Comparison of ENCODE assay signal across 17 cellular contexts in genomic region chr7:101340379-101340778, GRCh38. TPM values are rescaled to one million over a fixed set of nuclear protein-coding genes. Genes with fewer than 3 reads are reported as not detected.
A peak's percentile ranks its signal among the peaks of the same experiment; 100 is the strongest.
DNase-seq lines count a peak whose midpoint lies in the region; ATAC-seq and TF ChIP-seq lines count a peak whose summit lies in the region.
"Had no signal": no experiment of that assay in that cellular context is flagged by ENCODE, and none has a peak within 500 bp of the region (broad histone marks: within the 10 kb centered on the region; RNA-seq: fewer than 3 reads in every experiment).

No MANE protein-coding gene starts in this region.

- H3K27me3 ChIP-seq in GM23338 (ENCODE audit: insufficient read depth), result no peaks in the 10 kb centered on the region
- no peaks in the 10 kb centered on the region for H3K27me3 ChIP-seq in neural progenitor cell

- no peak overlapping the region for H3K4me3 Mint-ChIP-seq in GM23338
- H3K4me3 Mint-ChIP-seq in WTC11, result no peak overlapping the region
- H3K4me3 Mint-ChIP-seq in neural progenitor cell, result no peak overlapping the region
- no peak overlapping the region for H3K4me3 Mint-ChIP-seq in activated naive CD8-positive, alpha-beta T cell treated with anti-CD3 and anti-CD28 coated beads, Interleukin-2, amount 50 U/mL, for 24 hours
- H3K4me3 Mint-ChIP-seq: CD4-positive, alpha-beta memory T cell had no signal

- no peak overlapping the region for H3K4me2 ChIP-seq in GM23338
- H3K4me2 ChIP-seq in neural progenitor cell, result no peak overlapping the region

- no peaks in the 10 kb centered on the region for H3K9me2 ChIP-seq in GM23338 (ENCODE audit: insufficient read depth)

- H3K36me3 Mint-ChIP-seq in GM23338 (ENCODE audit: low read depth), result no peaks in the 10 kb centered on the region
- H3K36me3 Mint-ChIP-seq in WTC11, result no peaks in the 10 kb centered on the region
- H3K36me3 Mint-ChIP-seq in neural progenitor cell, result no peaks in the 10 kb centered on the region
- H3K36me3 Mint-ChIP-seq in activated naive CD8-positive, alpha-beta T cell treated with anti-CD3 and anti-CD28 coated beads, Interleukin-2, amount 50 U/mL, for 24 hours (ENCODE audit: low read depth), result no peaks in the 10 kb centered on the region
- H3K36me3 Mint-ChIP-seq: CD4-positive, alpha-beta memory T cell had no signal

- H3K4me3 ChIP-seq in GM23338 (no peak overlapping the region), HEK293 (ENCODE audit: low read depth, low read length) (no peak overlapping the region), neural progenitor cell (no peak overlapping the region), mucosa of descending colon (no peak overlapping the region)
- H3K4me3 ChIP-seq: GM23248 had no signal

- H3K4me1 ChIP-seq in GM23338 (ENCODE audit: insufficient read depth) (no peaks in the 10 kb centered on the region), HEK293 (ENCODE audit: control insufficient read depth, insufficient read depth, low read length) (no peaks in the 10 kb centered on the region), neural progenitor cell (no peaks in the 10 kb centered on the region), mucosa of descending colon (ENCODE audit: low read depth) (no peaks in the 10 kb centered on the region)

- H3K9ac ChIP-seq in neural progenitor cell, result no peak overlapping the region
- H3K9ac ChIP-seq: GM23248 had no signal

- H3K9me3 ChIP-seq in HEK293 (ENCODE audit: control insufficient read depth, insufficient read depth, low read depth, low read length) (no peaks in the 10 kb centered on the region), neural progenitor cell (ENCODE audit: low read depth) (no peaks in the 10 kb centered on the region), mucosa of descending colon (no peaks in the 10 kb centered on the region)

- peak; percentile 69 for ATAC-seq in GM23338
- ATAC-seq in WTC11, result peak; percentile 63
- ATAC-seq in mucosa of descending colon, result no peak
- ATAC-seq in activated naive CD8-positive, alpha-beta T cell treated with anti-CD3 and anti-CD28 coated beads, Interleukin-2, amount 50 U/mL, for 24 hours, result no peak

- CTCF ChIA-PET in HEK293 (lab: Yijun Ruan, JAX), result interaction anchor here (1.2 kb wide), 1 partner anchor 22 kb away, joined by 3 read pairs; the partner anchor contains the start of gene COL26A1
- CTCF ChIA-PET in WTC11 (lab: Charles Lee), result interaction anchor here (2.0 kb wide), 1 partner anchor 71 kb away, joined by 8 read pairs; no protein-coding TSS in a partner anchor

- H3K36me3 ChIP-seq in GM23338 (ENCODE audit: insufficient read depth) (no peaks in the 10 kb centered on the region), HEK293 (ENCODE audit: control insufficient read depth in 2 of 2, insufficient read depth in 1 of 2, low read length in 2 of 2) (no peaks in the 10 kb centered on the region), neural progenitor cell (no peaks in the 10 kb centered on the region), mucosa of descending colon (ENCODE audit: low read depth) (no peaks in the 10 kb centered on the region)

- DNase-seq in GM23338 (ENCODE audit: low spot score) (no peak), WTC11 (ENCODE audit: low spot score) (no peak), neural progenitor cell (ENCODE audit: low spot score) (peak; percentile 36), mucosa of descending colon (no peak), NCI-H1436 (lab: John Stamatoyannopoulos, UW) (no peak), NCI-H2196 (lab: John Stamatoyannopoulos, UW; ENCODE audit: unreplicated experiment) (no peak)
- no peak for DNase-seq in activated naive CD8-positive, alpha-beta T cell treated with anti-CD3 and anti-CD28 coated beads, Interleukin-2, amount 50 U/mL, for 24 hours
- DNase-seq: C1 segment of cervical spinal cord; Calu3; CD4-positive, alpha-beta memory T cell; COR-L47; DMS53; DMS79 treated with DMSO at 0.1 percent for 48 hours; GM23248; HCEC 1CT had no signal

- no peaks in the 10 kb centered on the region for H3K79me2 ChIP-seq in GM23338 (replicated peaks; ENCODE audit: insufficient read depth)
- H3K79me2 ChIP-seq in neural progenitor cell (ENCODE audit: low read depth), result no peaks in the 10 kb centered on the region

- H3K27me3 Mint-ChIP-seq in GM23338 (ENCODE audit: insufficient read depth, low read depth, poor library complexity), result peaks cover 7% of the 10 kb centered on the region
- peaks cover 3% of the 10 kb centered on the region; the same call in 1 of the 2 replicates for H3K27me3 Mint-ChIP-seq in WTC11 (ENCODE audit: low read depth)
- peaks cover 2% of the 10 kb centered on the region for H3K27me3 Mint-ChIP-seq in neural progenitor cell (ENCODE audit: insufficient read depth, low read depth)
- peaks cover 2% of the 10 kb centered on the region for H3K27me3 Mint-ChIP-seq in activated naive CD8-positive, alpha-beta T cell treated with anti-CD3 and anti-CD28 coated beads, Interleukin-2, amount 50 U/mL, for 24 hours

- no peaks in the 10 kb centered on the region for H3K9me3 Mint-ChIP-seq in GM23338
- no peaks in the 10 kb centered on the region for H3K9me3 Mint-ChIP-seq in WTC11
- H3K9me3 Mint-ChIP-seq in neural progenitor cell, result no peaks in the 10 kb centered on the region
- no peaks in the 10 kb centered on the region for H3K9me3 Mint-ChIP-seq in activated naive CD8-positive, alpha-beta T cell treated with anti-CD3 and anti-CD28 coated beads, Interleukin-2, amount 50 U/mL, for 24 hours
- H3K9me3 Mint-ChIP-seq: CD4-positive, alpha-beta memory T cell had no signal

- no peaks in the 10 kb centered on the region for H3K4me1 Mint-ChIP-seq in GM23338
- no peaks in the 10 kb centered on the region for H3K4me1 Mint-ChIP-seq in WTC11
- H3K4me1 Mint-ChIP-seq in neural progenitor cell, result peaks cover 6% of the 10 kb centered on the region
- no peaks in the 10 kb centered on the region for H3K4me1 Mint-ChIP-seq in activated naive CD8-positive, alpha-beta T cell treated with anti-CD3 and anti-CD28 coated beads, Interleukin-2, amount 50 U/mL, for 24 hours
- H3K4me1 Mint-ChIP-seq: CD4-positive, alpha-beta memory T cell had no signal

- intact Hi-C loops in mucosa of descending colon (cut with DNase I, micrococcal nuclease), result no loop called here

- TF ChIP-seq CTCF in GM23338 (conservative IDR thresholded peaks at IDR 0.05; ENCODE audit: low read depth in 2 of 2), result no peak
- no peak for TF ChIP-seq CTCF in HEK293 (tag by site-specific recombination; IDR thresholded peaks at IDR 0.05)
- no peak for TF ChIP-seq CTCF in WTC11 (IDR thresholded peaks at IDR 0.05)
- no peak for TF ChIP-seq CTCF in neural progenitor cell (IDR thresholded peaks at IDR 0.05)
- TF ChIP-seq CTCF in mucosa of descending colon (IDR thresholded peaks at IDR 0.05), result no peak

- H3K27ac Mint-ChIP-seq in GM23338 (no peak overlapping the region), WTC11 (no peak overlapping the region; the same call in 1 of the 2 replicates), neural progenitor cell (no peak overlapping the region)
- H3K27ac Mint-ChIP-seq in activated naive CD8-positive, alpha-beta T cell treated with anti-CD3 and anti-CD28 coated beads, Interleukin-2, amount 50 U/mL, for 24 hours, result no peak overlapping the region
- H3K27ac Mint-ChIP-seq: CD4-positive, alpha-beta memory T cell had no signal

- POLR2A ChIA-PET in HEK293 (lab: Yijun Ruan, JAX) (interaction anchor here (0.8 to 2.1 kb wide), 2 partner anchors 9 to 19 kb away, joined by 3 to 5 read pairs; partner anchors contain the start of gene IFT22), WTC11 (lab: Charles Lee) (interaction anchor here (0.6 to 0.7 kb wide), 2 partner anchors 22 to 438 kb away, joined by 3 to 4 read pairs; no protein-coding TSS in a partner anchor)

- H2AFZ ChIP-seq in GM23338 (no peak overlapping the region), neural progenitor cell (replicated peaks) (no peak overlapping the region)
- H2AFZ ChIP-seq: GM23248 had no signal

- H3F3A ChIP-seq in GM23338 (replicated peaks; ENCODE audit: low read depth) (no peaks in the 10 kb centered on the region; the same call in 1 of the 2 replicates), neural progenitor cell (ENCODE audit: low read depth) (no peaks in the 10 kb centered on the region)

- H3K27ac ChIP-seq in GM23338 (ENCODE audit: low read depth), result no peak overlapping the region
- no peak overlapping the region for H3K27ac ChIP-seq in HEK293 (ENCODE audit: extremely low read depth, low read depth, low read length)
- no peak overlapping the region for H3K27ac ChIP-seq in neural progenitor cell
- H3K27ac ChIP-seq: GM23248 had no signal

- H4K20me1 ChIP-seq in GM23338 (replicated peaks; ENCODE audit: insufficient read depth) (no peaks in the 10 kb centered on the region), neural progenitor cell (ENCODE audit: low read depth) (no peaks in the 10 kb centered on the region)

TF ChIP-seq in GM23338, 12 proteins besides CTCF, POLR2A, EP300 and RAD21 (continues in another document):
- TF ChIP-seq POLR2AphosphoS5 (IDR thresholded peaks at IDR 0.05; ENCODE audit: low read depth) (no peak), EZH2phosphoT487 (IDR thresholded peaks at IDR 0.05; ENCODE audit: unreplicated experiment) (no peak), CREB1 (CRISPR knock-in tag; IDR thresholded peaks at IDR 0.05; ENCODE audit: low read depth) (no peak)

TF ChIP-seq in HEK293, 187 proteins besides CTCF, POLR2A, EP300 and RAD21:
- TF ChIP-seq ZNF175 (tag by site-specific recombination; IDR thresholded peaks at IDR 0.05), result no peak
- no peak for TF ChIP-seq ZNF274 (IDR thresholded peaks at IDR 0.05; ENCODE audit: low read length)
- no peak for TF ChIP-seq ZNF274 (tag by site-specific recombination; IDR thresholded peaks at IDR 0.05; ENCODE audit: borderline replicate concordance)
- no peak for TF ChIP-seq FEZF1 (tag by site-specific recombination; IDR thresholded peaks at IDR 0.05)
- TF ChIP-seq ZXDB (tag by site-specific recombination; IDR thresholded peaks at IDR 0.05), result no peak
- peak; percentile 76 for TF ChIP-seq ZBTB17 (tag by site-specific recombination; IDR thresholded peaks at IDR 0.05)
TF ChIP-seq in HEK293: peak in this region for 1.

TF ChIP-seq in WTC11, 78 proteins besides CTCF, POLR2A, EP300 and RAD21 (continues in another document):
- TF ChIP-seq NFATC4 (CRISPR knock-in tag; IDR thresholded peaks at IDR 0.05), result no peak
- no peak for TF ChIP-seq MYBL2 (CRISPR knock-in tag; IDR thresholded peaks at IDR 0.05)
- TF ChIP-seq SMAD3 (CRISPR knock-in tag; IDR thresholded peaks at IDR 0.05; ENCODE audit: borderline replicate concordance), result no peak

RNA-seq across cellular contexts. Expression of gene IFT22, which starts 18.8 kb away (rescaled TPM):
- 13.8 and 22.5 TPM in 2 replicates for total RNA-seq in GM23338 (2014; rRNA removed; shearing (Covaris generic))
- polyA plus RNA-seq in GM23338 (2016; fragmentation: Nextera tagmentation; extraction: Ambion mirVana), result 28.6 and 38.8 TPM in 2 replicates
- total RNA-seq in WTC11 (2021), result 13.7 to 16.6 TPM (median 15.5 TPM) in 3 replicates
- total RNA-seq in neural progenitor cell (ENCODE audit: low replicate concordance), result 25.5 and 30.1 TPM in 2 replicates
- 10 to 100 TPM in 1 of 3 donors, 1 to 10 TPM in 2; 5.0 to 23.5 (median 5.5) TPM for total RNA-seq in mucosa of descending colon

RNA-seq across cellular contexts. Expression of gene COL26A1, which starts 22.3 kb away (rescaled TPM):
- total RNA-seq in GM23338 (2014; rRNA removed; shearing (Covaris generic)), result 51.7 and 55.0 TPM in 2 replicates
- 17.8 and 20.6 TPM in 2 replicates for polyA plus RNA-seq in GM23338 (2016; fragmentation: Nextera tagmentation; extraction: Ambion mirVana)
- total RNA-seq in WTC11 (2021) (64.4 to 70.9 TPM (median 67.0 TPM) in 3 replicates), neural progenitor cell (ENCODE audit: low replicate concordance) (26.7 and 80.0 TPM in 2 replicates), mucosa of descending colon (not detected)
- total RNA-seq: A172; Calu3; CD4-positive, alpha-beta memory T cell; GM23248 had no signal
- polyA plus RNA-seq: CD4-positive, alpha-beta memory T cell; GM23248 had no signal

Comparison
In these comparisons a context has a peak if more than half of its experiments do, and no peak if none do; other contexts are left out.
1. ATAC-seq: peak in GM23338 (single experiment) and WTC11 (single experiment); none in mucosa of descending colon (single experiment) and activated naive CD8-positive, alpha-beta T cell treated with anti-CD3 and anti-CD28 coated beads, Interleukin-2, amount 50 U/mL, for 24 hours (single experiment).
2. RNA of gene COL26A1, which starts 22.3 kb away (total RNA-seq): 64.4 to 70.9 TPM in WTC11, 51.7 to 55.0 TPM in GM23338 and 26.7 to 80.0 TPM in neural progenitor cell; not detected in mucosa of descending colon; every median in the first group is over 10 times any median in the second.